ENCODE assay signal across 8 cellular contexts in the genomic region with DNA sequence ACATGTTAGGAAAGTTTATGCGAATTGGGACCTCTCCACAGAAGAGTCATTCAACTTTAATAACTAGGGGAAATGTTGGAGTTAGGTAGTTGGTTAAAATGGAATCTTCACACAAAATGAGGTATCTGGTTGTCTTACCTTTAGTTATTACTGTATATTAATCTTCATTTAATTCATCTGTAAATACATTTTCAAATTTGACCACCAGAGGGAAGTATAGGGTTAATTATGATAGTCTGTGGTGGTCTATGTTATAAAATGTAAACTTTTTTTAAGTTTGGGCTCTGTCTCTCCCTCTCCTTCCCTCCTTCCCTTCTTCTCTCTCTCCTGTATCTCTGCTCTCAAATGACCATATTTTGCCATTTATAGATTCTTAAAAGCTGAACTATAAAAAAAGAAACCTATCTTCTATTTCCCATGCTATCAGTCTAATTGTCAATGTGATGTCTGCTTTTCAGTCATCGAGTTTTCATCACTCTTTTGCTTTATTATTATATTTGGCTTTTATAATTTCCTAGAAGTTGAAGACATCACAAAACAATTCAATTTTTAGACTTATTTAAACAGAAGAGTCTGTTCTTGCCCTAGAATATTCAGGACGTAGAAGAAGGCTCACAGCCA. TPM values are rescaled to one million over a fixed set of nuclear protein-coding genes. Genes with fewer than 3 reads are reported as not detected.
DNase-seq lines count a peak whose midpoint lies in the region; ATAC-seq and TF ChIP-seq lines count a peak whose summit lies in the region.

No MANE protein-coding gene starts in this region.

- no peaks in the 10 kb centered on the region for H4K20me1 ChIP-seq in OCI-LY3 (ENCODE audit: insufficient read depth, low read length)

- peak overlapping the region; percentile 33 for H3K4me2 ChIP-seq in OCI-LY3 (ENCODE audit: low read length)

- no peaks in the 10 kb centered on the region for H3K9me3 ChIP-seq in OCI-LY3 (ENCODE audit: insufficient read depth, low read length)

- DNase-seq in A172 (ENCODE audit: low spot score) (peak; percentile 23), fibroblast of mammary gland (ENCODE audit: low read depth) (peak; percentile 56)
- no peak for DNase-seq in activated naive CD4-positive, alpha-beta T cell treated with Interleukin-2 at 50 U/mL for 16 hours
- no peak for DNase-seq in stimulated activated naive CD4-positive, alpha-beta T cell treated with Interleukin-2 at 50 U/mL for 16 hours (lab: John Stamatoyannopoulos, UW)

- H3K4me1 ChIP-seq in OCI-LY3 (ENCODE audit: low read length), result peaks cover 14% of the 10 kb centered on the region

- ATAC-seq in GM19438 (IDR thresholded peaks at IDR 0.05; ENCODE audit: low read depth, unreplicated experiment) (peak; percentile 48), GM18873 (IDR thresholded peaks at IDR 0.05; ENCODE audit: low FRiP score, unreplicated experiment) (no peak), HG03045 (IDR thresholded peaks at IDR 0.05; ENCODE audit: unreplicated experiment) (no peak)

- no peak overlapping the region for H3K27ac ChIP-seq in OCI-LY3 (ENCODE audit: low read length)

- H3K9ac ChIP-seq in OCI-LY3 (ENCODE audit: low read length), result no peak overlapping the region

- peak overlapping the region; percentile 16; the same call in 1 of the 2 replicates for H2AFZ ChIP-seq in OCI-LY3 (ENCODE audit: low read depth, low read length)

- no peaks in the 10 kb centered on the region for H3K79me2 ChIP-seq in OCI-LY3 (ENCODE audit: low read length)

- peak; percentile 85 for TF ChIP-seq CTCF in OCI-LY3 (IDR thresholded peaks at IDR 0.05; ENCODE audit: low read depth, low read length)
- peak; percentile 37 for TF ChIP-seq CTCF in fibroblast of mammary gland (conservative IDR thresholded peaks at IDR 0.05; ENCODE audit: control insufficient read depth, insufficient read depth, low read depth, low read length)

- H3K4me3 ChIP-seq in OCI-LY3 (ENCODE audit: low read length), result peak overlapping the region; percentile 29
- no peak overlapping the region for H3K4me3 ChIP-seq in fibroblast of mammary gland (ENCODE audit: control insufficient read depth, low read depth, low read length)

- no peaks in the 10 kb centered on the region for H3K27me3 ChIP-seq in OCI-LY3 (ENCODE audit: low read depth, low read length)

- no peaks in the 10 kb centered on the region for H3K36me3 ChIP-seq in OCI-LY3 (replicated peaks; ENCODE audit: low read depth, low read length)

RNA-seq across cellular contexts. Expression of gene TMEM144, which starts 49.8 kb away (rescaled TPM):
- 5.4 and 7.4 TPM in 2 replicates for total RNA-seq in A172 (2014; rRNA removed; shearing (Covaris generic))

Comparison
In these comparisons a context has a peak if more than half of its experiments do, and no peak if none do; other contexts are left out.
1. DNase-seq: peak in A172 (single experiment) and fibroblast of mammary gland (single experiment); none in activated naive CD4-positive, alpha-beta T cell treated with Interleukin-2 at 50 U/mL for 16 hours (single experiment) and stimulated activated naive CD4-positive, alpha-beta T cell treated with Interleukin-2 at 50 U/mL for 16 hours (single experiment).